13 cellular contexts compared by ENCODE assay signal in the genomic region with DNA sequence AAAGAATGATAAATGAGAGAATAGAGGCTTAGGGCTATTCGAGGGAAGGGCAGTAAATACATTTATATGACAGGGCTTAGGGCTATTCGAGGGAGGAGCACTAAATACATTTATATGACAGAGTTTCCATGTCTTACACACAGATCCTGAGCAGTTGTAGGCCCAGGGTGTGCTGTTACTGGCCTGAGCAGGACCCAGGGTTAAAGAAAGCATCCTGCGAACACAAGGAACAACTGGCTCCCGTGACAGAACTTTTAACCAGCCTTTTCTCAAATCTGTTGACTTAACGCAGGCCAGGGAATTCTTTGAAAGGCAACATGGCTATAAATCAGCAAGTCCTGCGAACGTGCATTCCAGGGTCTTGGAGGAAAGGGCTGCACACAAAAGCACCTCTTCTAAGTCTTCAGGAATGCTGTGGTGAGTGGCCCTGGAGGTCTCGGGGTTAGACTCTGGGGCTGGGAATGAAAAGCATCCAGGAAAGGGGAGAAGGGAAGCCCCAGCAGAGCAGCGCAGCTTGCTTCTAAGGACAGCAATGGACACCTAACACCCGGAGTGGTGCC. TPM values are rescaled to one million over a fixed set of nuclear protein-coding genes. Genes with fewer than 3 reads are reported as not detected.
DNase-seq lines count a peak whose midpoint lies in the region; ATAC-seq and TF ChIP-seq lines count a peak whose summit lies in the region.
"Had no signal": no experiment of that assay in that cellular context is flagged by ENCODE, and none has a peak within 500 bp of the region (broad histone marks: within the 10 kb centered on the region; RNA-seq: fewer than 3 reads in every experiment).

No MANE protein-coding gene starts in this region.

- no peaks in the 10 kb centered on the region for H3K79me2 ChIP-seq in SK-N-SH (ENCODE audit: insufficient read depth)

- H2AFZ ChIP-seq in SK-N-SH (ENCODE audit: low read depth) = 0 out of 2 replicates have a peak overlapping the region, but pooled peaks have one; percentile 29

- H4K20me1 ChIP-seq in SK-N-SH (ENCODE audit: insufficient read depth) = no peaks in the 10 kb centered on the region

- H3K4me1 ChIP-seq in SK-N-SH (ENCODE audit: control insufficient read depth in 1 of 2, insufficient read depth in 2 of 2, low read depth in 1 of 2, low read length in 1 of 2) = peaks cover 30 to 35% of the 10 kb centered on the region in 2 experiments

- TF ChIP-seq EP300 in SK-N-SH (IDR thresholded peaks at IDR 0.05; ENCODE audit: borderline replicate concordance in 1 of 2, low read depth in 1 of 2, low read length in 1 of 2) = peak; percentile 44 to 95; a peak in 3 of 4 replicates

- H3K9me3 ChIP-seq in SK-N-SH = no peaks in the 10 kb centered on the region
- H3K9me3 ChIP-seq: esophagus muscularis mucosa had no signal

- ATAC-seq in sciatic nerve = peak; percentile 68
- ATAC-seq in GM21786 (IDR thresholded peaks at IDR 0.05; ENCODE audit: unreplicated experiment) = no peak

- TF ChIP-seq CTCF in SK-N-SH (IDR thresholded peaks at IDR 0.05) = no peak

- H3K27me3 ChIP-seq in SK-N-SH (ENCODE audit: insufficient read depth) = no peaks in the 10 kb centered on the region
- H3K27me3 ChIP-seq: esophagus muscularis mucosa had no signal

- peaks cover 22% of the 10 kb centered on the region for H3F3A ChIP-seq in SK-N-SH (replicated peaks; ENCODE audit: insufficient read depth)

- POLR2A ChIA-PET in SK-N-SH (lab: Yijun Ruan, JAX) = no interaction called here

- H3K9ac ChIP-seq in SK-N-SH = peak overlapping the region; percentile 36; the same call in 1 of the 2 replicates

- CTCF ChIA-PET in SK-N-SH (lab: Yijun Ruan, JAX) = interaction anchor here (1.8 kb wide), 1 partner anchor 8 kb away, joined by 6 read pairs; no protein-coding TSS in a partner anchor

- TF ChIP-seq RAD21 in SK-N-SH (IDR thresholded peaks at IDR 0.05; ENCODE audit: low read length) = no peak

- intact Hi-C loops in sciatic nerve (cut with DNase I) = no loop called here

- H3K36me3 ChIP-seq in SK-N-SH (replicated peaks in 1 of 2; ENCODE audit: control insufficient read depth in 1 of 2, insufficient read depth in 2 of 2, low read length in 1 of 2) = no peaks in the 10 kb centered on the region
- H3K36me3 ChIP-seq: esophagus muscularis mucosa had no signal

- WGBS in SK-N-SH (ENCODE audit: low lambda C conversion rate) = 34% methylated on average over 10 of the region's 10 CpGs

- no peaks in the 10 kb centered on the region for H3K9me2 ChIP-seq in SK-N-SH

- H3K4me2 ChIP-seq in SK-N-SH = peak overlapping the region; percentile 46

- peak overlapping the region; percentile 70 to 84 for H3K27ac ChIP-seq in SK-N-SH (ENCODE audit: low read depth in 2 of 2, low read length in 1 of 2)
- H3K27ac ChIP-seq: esophagus muscularis mucosa had no signal

- H3K4me3 ChIP-seq in SK-N-SH (ENCODE audit: low read depth in 2 of 2, low read length in 1 of 2) = no peak overlapping the region
- H3K4me3 ChIP-seq: esophagus muscularis mucosa had no signal

- DNase-seq in EL = peak; percentile 100
- DNase-seq in SK-N-SH = no peak
- DNase-seq in glomerular visceral epithelial cell (ENCODE audit: extremely low spot score) = peak; percentile 99
- no peak for DNase-seq in sciatic nerve (ENCODE audit: low spot score)
- no peak for DNase-seq in NCI-H1092 (lab: John Stamatoyannopoulos, UW)
- no peak for DNase-seq in DMS53 (lab: John Stamatoyannopoulos, UW)
- DNase-seq in activated T-cell treated with anti-CD3 and anti-CD28 coated beads for 4 hours = no peak
- DNase-seq: activated CD4-positive, alpha-beta T cell treated with anti-CD3 and anti-CD28 coated beads, Interleukin-2, amount 10 ng/mL, durations not matched to agents 24 days and 14 days; NCI-H2107; stimulated activated naive CD4-positive, alpha-beta T cell had no signal

TF ChIP-seq in SK-N-SH, 30 proteins besides CTCF, POLR2A, EP300 and RAD21:
- TF ChIP-seq TAF1 (IDR thresholded peaks at IDR 0.05; ENCODE audit: borderline replicate concordance, low read depth, low read length) (no peak), NRF1 (IDR thresholded peaks at IDR 0.05; ENCODE audit: low read depth, low read length) (no peak), NFIC (IDR thresholded peaks at IDR 0.05; ENCODE audit: borderline replicate concordance) (peak; percentile 81), YY1 (IDR thresholded peaks at IDR 0.05; ENCODE audit: low read depth) (no peak; the same call in 1 of the 2 replicates), FOXM1 (IDR thresholded peaks at IDR 0.05; ENCODE audit: low read depth) (peak; percentile 61; the same call in 1 of the 2 replicates), POLR2AphosphoS5 (IDR thresholded peaks at IDR 0.05; ENCODE audit: low read depth, low read length) (peak; percentile 73; the same call in 1 of the 2 replicates), TEAD4 (IDR thresholded peaks at IDR 0.05; ENCODE audit: borderline replicate concordance, insufficient read depth) (peak; percentile 94), FOXJ3 (CRISPR knock-in tag; IDR thresholded peaks at IDR 0.05) (no peak), ELF1 (IDR thresholded peaks at IDR 0.05) (no peak), FOSL2 (IDR thresholded peaks at IDR 0.05; ENCODE audit: borderline replicate concordance, low read depth) (peak; percentile 56; the same call in 1 of the 2 replicates), SMC3 (IDR thresholded peaks at IDR 0.05; ENCODE audit: low read depth, low read length) (no peak; the same call in 1 of the 2 replicates), JUND (IDR thresholded peaks at IDR 0.05) (peak; percentile 82), TCF12 (IDR thresholded peaks at IDR 0.05) (peak; percentile 93), RXRA (IDR thresholded peaks at IDR 0.05; ENCODE audit: borderline replicate concordance, low read depth) (peak; percentile 78; the same call in 1 of the 2 replicates), SIN3A (IDR thresholded peaks at IDR 0.05; ENCODE audit: borderline replicate concordance, low read depth, low read length) (peak; percentile 20; the same call in 1 of the 2 replicates)
- TF ChIP-seq, protein P1, sequence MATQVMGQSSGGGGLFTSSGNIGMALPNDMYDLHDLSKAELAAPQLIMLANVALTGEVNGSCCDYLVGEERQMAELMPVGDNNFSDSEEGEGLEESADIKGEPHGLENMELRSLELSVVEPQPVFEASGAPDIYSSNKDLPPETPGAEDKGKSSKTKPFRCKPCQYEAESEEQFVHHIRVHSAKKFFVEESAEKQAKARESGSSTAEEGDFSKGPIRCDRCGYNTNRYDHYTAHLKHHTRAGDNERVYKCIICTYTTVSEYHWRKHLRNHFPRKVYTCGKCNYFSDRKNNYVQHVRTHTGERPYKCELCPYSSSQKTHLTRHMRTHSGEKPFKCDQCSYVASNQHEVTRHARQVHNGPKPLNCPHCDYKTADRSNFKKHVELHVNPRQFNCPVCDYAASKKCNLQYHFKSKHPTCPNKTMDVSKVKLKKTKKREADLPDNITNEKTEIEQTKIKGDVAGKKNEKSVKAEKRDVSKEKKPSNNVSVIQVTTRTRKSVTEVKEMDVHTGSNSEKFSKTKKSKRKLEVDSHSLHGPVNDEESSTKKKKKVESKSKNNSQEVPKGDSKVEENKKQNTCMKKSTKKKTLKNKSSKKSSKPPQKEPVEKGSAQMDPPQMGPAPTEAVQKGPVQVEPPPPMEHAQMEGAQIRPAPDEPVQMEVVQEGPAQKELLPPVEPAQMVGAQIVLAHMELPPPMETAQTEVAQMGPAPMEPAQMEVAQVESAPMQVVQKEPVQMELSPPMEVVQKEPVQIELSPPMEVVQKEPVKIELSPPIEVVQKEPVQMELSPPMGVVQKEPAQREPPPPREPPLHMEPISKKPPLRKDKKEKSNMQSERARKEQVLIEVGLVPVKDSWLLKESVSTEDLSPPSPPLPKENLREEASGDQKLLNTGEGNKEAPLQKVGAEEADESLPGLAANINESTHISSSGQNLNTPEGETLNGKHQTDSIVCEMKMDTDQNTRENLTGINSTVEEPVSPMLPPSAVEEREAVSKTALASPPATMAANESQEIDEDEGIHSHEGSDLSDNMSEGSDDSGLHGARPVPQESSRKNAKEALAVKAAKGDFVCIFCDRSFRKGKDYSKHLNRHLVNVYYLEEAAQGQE (IDR thresholded peaks at IDR 0.05; ENCODE audit: low read depth, low read length) = peak; percentile 63; the same call in 1 of the 2 replicates
- TF ChIP-seq, protein P2, sequence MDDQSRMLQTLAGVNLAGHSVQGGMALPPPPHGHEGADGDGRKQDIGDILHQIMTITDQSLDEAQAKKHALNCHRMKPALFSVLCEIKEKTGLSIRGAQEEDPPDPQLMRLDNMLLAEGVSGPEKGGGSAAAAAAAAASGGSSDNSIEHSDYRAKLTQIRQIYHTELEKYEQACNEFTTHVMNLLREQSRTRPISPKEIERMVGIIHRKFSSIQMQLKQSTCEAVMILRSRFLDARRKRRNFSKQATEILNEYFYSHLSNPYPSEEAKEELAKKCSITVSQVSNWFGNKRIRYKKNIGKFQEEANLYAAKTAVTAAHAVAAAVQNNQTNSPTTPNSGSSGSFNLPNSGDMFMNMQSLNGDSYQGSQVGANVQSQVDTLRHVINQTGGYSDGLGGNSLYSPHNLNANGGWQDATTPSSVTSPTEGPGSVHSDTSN (IDR thresholded peaks at IDR 0.05) = peak; percentile 96
- TF ChIP-seq, protein P3, sequence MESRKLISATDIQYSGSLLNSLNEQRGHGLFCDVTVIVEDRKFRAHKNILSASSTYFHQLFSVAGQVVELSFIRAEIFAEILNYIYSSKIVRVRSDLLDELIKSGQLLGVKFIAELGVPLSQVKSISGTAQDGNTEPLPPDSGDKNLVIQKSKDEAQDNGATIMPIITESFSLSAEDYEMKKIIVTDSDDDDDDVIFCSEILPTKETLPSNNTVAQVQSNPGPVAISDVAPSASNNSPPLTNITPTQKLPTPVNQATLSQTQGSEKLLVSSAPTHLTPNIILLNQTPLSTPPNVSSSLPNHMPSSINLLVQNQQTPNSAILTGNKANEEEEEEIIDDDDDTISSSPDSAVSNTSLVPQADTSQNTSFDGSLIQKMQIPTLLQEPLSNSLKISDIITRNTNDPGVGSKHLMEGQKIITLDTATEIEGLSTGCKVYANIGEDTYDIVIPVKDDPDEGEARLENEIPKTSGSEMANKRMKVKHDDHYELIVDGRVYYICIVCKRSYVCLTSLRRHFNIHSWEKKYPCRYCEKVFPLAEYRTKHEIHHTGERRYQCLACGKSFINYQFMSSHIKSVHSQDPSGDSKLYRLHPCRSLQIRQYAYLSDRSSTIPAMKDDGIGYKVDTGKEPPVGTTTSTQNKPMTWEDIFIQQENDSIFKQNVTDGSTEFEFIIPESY (IDR thresholded peaks at IDR 0.05; ENCODE audit: borderline replicate concordance, low read depth) = peak; percentile 53; the same call in 1 of the 2 replicates

RNA-seq across cellular contexts. Expression of a gene that starts 45.2 kb away (rescaled TPM):
- polyA plus RNA-seq in SK-N-SH (2012; rRNA removed) = not detected in 2 replicates
- 0.01 and 0.03 TPM in 2 replicates for polyA plus RNA-seq in SK-N-SH (2012; cell fraction: cytosol; rRNA removed)
- polyA plus RNA-seq in SK-N-SH (2012; cell fraction: nucleus; rRNA removed) = not detected in 2 replicates
- total RNA-seq in sciatic nerve = not detected
- total RNA-seq: bronchial epithelial cell had no signal

Comparison
In these comparisons a context has a peak if more than half of its experiments do, and no peak if none do; other contexts are left out.
1. DNase-seq: peak in EL (single experiment) and glomerular visceral epithelial cell (single experiment); none in SK-N-SH (single experiment), sciatic nerve (single experiment), NCI-H1092 (single experiment), DMS53 (single experiment) and activated T-cell treated with anti-CD3 and anti-CD28 coated beads for 4 hours (single experiment).